Comparison of ENCODE assay signal across 9 cellular contexts in the genomic region with DNA sequence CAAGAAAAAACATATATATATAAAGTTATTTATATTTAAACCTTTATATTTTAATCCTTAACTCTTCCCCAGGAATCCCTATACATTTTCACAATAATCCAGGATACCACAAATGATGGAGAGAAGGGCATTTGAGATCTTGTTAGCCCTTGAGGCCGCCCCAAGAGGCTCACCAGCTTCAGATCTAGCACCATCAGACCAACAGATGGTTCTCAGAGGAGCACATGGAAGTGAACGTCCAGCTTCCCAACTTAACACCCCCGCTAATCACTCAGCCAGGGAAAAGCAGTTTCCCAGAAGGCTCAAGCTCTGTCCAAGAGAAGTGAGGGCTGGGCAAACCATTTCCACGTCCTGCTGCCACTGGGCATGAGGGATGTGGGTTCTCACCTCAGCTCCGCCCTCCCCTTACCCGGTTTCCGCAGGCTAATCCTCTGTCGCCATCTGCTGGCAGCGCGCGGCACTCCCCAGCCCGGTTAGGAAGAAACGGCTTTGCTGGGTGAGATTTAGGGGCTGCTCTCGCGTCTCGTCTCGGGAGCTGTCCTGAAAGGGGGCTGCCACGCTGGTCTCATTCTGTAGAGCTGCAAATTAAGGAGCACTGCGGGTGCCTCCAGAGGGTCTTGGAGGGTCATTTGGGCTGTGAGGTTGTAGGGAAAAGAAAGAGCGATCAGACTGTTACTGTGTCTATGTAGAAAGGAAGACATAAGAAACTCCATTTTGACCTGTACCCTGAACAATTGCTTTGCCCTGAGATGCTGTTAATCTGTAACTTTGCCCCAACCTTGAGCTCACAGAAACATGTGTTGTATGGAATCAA. TPM values are rescaled to one million over a fixed set of nuclear protein-coding genes. Genes with fewer than 3 reads are reported as not detected.
DNase-seq lines count a peak whose midpoint lies in the region; ATAC-seq and TF ChIP-seq lines count a peak whose summit lies in the region.
"Had no signal": no experiment of that assay in that cellular context is flagged by ENCODE, and none has a peak within 500 bp of the region (broad histone marks: within the 10 kb centered on the region; RNA-seq: fewer than 3 reads in every experiment).

No MANE protein-coding gene starts in this region.

- H3K36me3 Mint-ChIP-seq in HFFc6 (ENCODE audit: low read depth) (peaks cover 34% of the 10 kb centered on the region), T-cell (peaks cover 51% of the 10 kb centered on the region)
- H3K36me3 Mint-ChIP-seq in activated naive CD8-positive, alpha-beta T cell treated with anti-CD3 and anti-CD28 coated beads, Interleukin-2, amount 50 U/mL, for 24 hours (ENCODE audit: low read depth) = peaks cover 35% of the 10 kb centered on the region

- H3K27me3 Mint-ChIP-seq in HFFc6 (ENCODE audit: insufficient read depth) (no peaks in the 10 kb centered on the region), T-cell (no peaks in the 10 kb centered on the region)
- no peaks in the 10 kb centered on the region for H3K27me3 Mint-ChIP-seq in activated naive CD8-positive, alpha-beta T cell treated with anti-CD3 and anti-CD28 coated beads, Interleukin-2, amount 50 U/mL, for 24 hours

- no peak overlapping the region for H3K27ac ChIP-seq in right atrium auricular region

- peak; percentile 64 for DNase-seq in HFFc6
- peak; percentile 65 for DNase-seq in MV-4-11 (lab: John Stamatoyannopoulos, UW)
- DNase-seq in T-cell = peak; percentile 65 to 90 (median 85)
- peak; percentile 92 for DNase-seq in activated naive CD8-positive, alpha-beta T cell treated with anti-CD3 and anti-CD28 coated beads, Interleukin-2, amount 50 U/mL, for 24 hours
- DNase-seq in right atrium auricular region (ENCODE audit: low spot score) = peak; percentile 81
- peak; percentile 18 for DNase-seq in retinal pigment epithelial cell (ENCODE audit: low read depth)
- no peak for DNase-seq in NCI-H524 treated with DMSO at 0.1 percent for 48 hours (lab: John Stamatoyannopoulos, UW)

- H3K4me1 Mint-ChIP-seq in HFFc6 (ENCODE audit: low read depth) (peaks cover 11% of the 10 kb centered on the region), T-cell (peaks cover 9 to 12% (median 9%) of the 10 kb centered on the region in 3 donors)
- H3K4me1 Mint-ChIP-seq in activated naive CD8-positive, alpha-beta T cell treated with anti-CD3 and anti-CD28 coated beads, Interleukin-2, amount 50 U/mL, for 24 hours = peaks cover 8% of the 10 kb centered on the region

- POLR2A ChIA-PET in T-cell (lab: Charles Lee) = no interaction called here

- peaks cover 0 to 5% of the 10 kb centered on the region in 2 donors for H3K4me1 ChIP-seq in right atrium auricular region

- H3K4me3 Mint-ChIP-seq in HFFc6 (peak overlapping the region; percentile 54), T-cell (peak overlapping the region in 1 of 3 donors; percentile 41)
- no peak overlapping the region for H3K4me3 Mint-ChIP-seq in activated naive CD8-positive, alpha-beta T cell treated with anti-CD3 and anti-CD28 coated beads, Interleukin-2, amount 50 U/mL, for 24 hours

- no peaks in the 10 kb centered on the region for H3K9me3 ChIP-seq in right atrium auricular region

- CTCF ChIA-PET in T-cell (lab: Charles Lee) = interaction anchor here (0.6 to 1.9 kb wide), 39 partner anchors 9 to 1335 kb away, joined by 3 to 20 read pairs (median 4); partner anchors contain the start of genes DTX4 (in 1 of the 2) and FAM111B (in 1 of the 2)

- H3K4me3 ChIP-seq in right atrium auricular region (peak overlapping the region in 1 of 2 donors; percentile 23), retinal pigment epithelial cell (ENCODE audit: low read length) (no peak overlapping the region)

- TF ChIP-seq CTCF in GM12872 (IDR thresholded peaks at IDR 0.05; ENCODE audit: insufficient read depth, low read depth, low read length) = peak; percentile 99
- peak; percentile 96 for TF ChIP-seq CTCF in HFFc6 (IDR thresholded peaks at IDR 0.05)
- peak; percentile 91 to 98 for TF ChIP-seq CTCF in right atrium auricular region (IDR thresholded peaks at IDR 0.05)
- peak; percentile 100 for TF ChIP-seq CTCF in retinal pigment epithelial cell (conservative IDR thresholded peaks at IDR 0.05; ENCODE audit: low read depth, low read length)

- H3K27ac Mint-ChIP-seq in HFFc6 = peak overlapping the region; percentile 48; the same call in 1 of the 2 replicates
- H3K27ac Mint-ChIP-seq in T-cell = peak overlapping the region in 1 of 2 donors; percentile 75
- H3K27ac Mint-ChIP-seq in activated naive CD8-positive, alpha-beta T cell treated with anti-CD3 and anti-CD28 coated beads, Interleukin-2, amount 50 U/mL, for 24 hours = no peak overlapping the region

- H3K36me3 ChIP-seq in right atrium auricular region = peaks cover 5% of the 10 kb centered on the region

- peak; percentile 100 for ATAC-seq in T-cell (replicated peaks in 1 of 4)
- ATAC-seq in activated naive CD8-positive, alpha-beta T cell treated with anti-CD3 and anti-CD28 coated beads, Interleukin-2, amount 50 U/mL, for 24 hours = peak; percentile 97

- H3K27me3 ChIP-seq in right atrium auricular region = no peaks in the 10 kb centered on the region

- H3K9me3 Mint-ChIP-seq in HFFc6 (peaks cover 15% of the 10 kb centered on the region), T-cell (peaks cover 0 to 4% (median 0%) of the 10 kb centered on the region in 3 donors)
- peaks cover 13% of the 10 kb centered on the region for H3K9me3 Mint-ChIP-seq in activated naive CD8-positive, alpha-beta T cell treated with anti-CD3 and anti-CD28 coated beads, Interleukin-2, amount 50 U/mL, for 24 hours

RNA-seq across cellular contexts. Expression of gene FAM111A, which starts 6.8 kb away (rescaled TPM):
- total RNA-seq in HFFc6 (2021; fragmentation: NEBNext Ultra II Directional; extraction: Animal tissue kit (Norgen Biotek cat#: 25700)) = 10 to 100 TPM; 28.7 to 56.6 (median 46.7) TPM
- total RNA-seq in T-cell (10 to 100 TPM; 75.9 to 90.2 (median 78.9) TPM), right atrium auricular region (1 to 10 TPM; 4.5 to 9.5 TPM)

RNA-seq across cellular contexts. Expression of gene FAM111B, which starts 28.8 kb away (rescaled TPM):
- total RNA-seq in HFFc6 (2021; fragmentation: NEBNext Ultra II Directional; extraction: Animal tissue kit (Norgen Biotek cat#: 25700)) = 10 to 100 TPM in 5 of 6 experiments, 1 to 10 TPM in 1; 6.1 to 16.7 (median 13.5) TPM
- 1 to 10 TPM; 1.2 to 3.8 (median 1.3) TPM for total RNA-seq in T-cell
- under 1 TPM; 0.11 to 0.20 TPM for total RNA-seq in right atrium auricular region

RNA-seq across cellular contexts. Expression of gene DTX4, which starts 36.1 kb away (rescaled TPM):
- total RNA-seq in HFFc6 (2021; fragmentation: NEBNext Ultra II Directional; extraction: Animal tissue kit (Norgen Biotek cat#: 25700)) = 1 to 10 TPM; 3.2 to 4.6 (median 4.1) TPM
- total RNA-seq in T-cell (1 to 10 TPM in 4 of 5 donors, under 1 TPM in 1; 0.70 to 3.7 (median 2.1) TPM), right atrium auricular region (1 to 10 TPM; 1.0 to 2.1 TPM)

RNA-seq across cellular contexts. Expression of gene GLYATL1B, which starts 49.7 kb away (rescaled TPM):
- total RNA-seq in HFFc6 (2021; fragmentation: NEBNext Ultra II Directional; extraction: Animal tissue kit (Norgen Biotek cat#: 25700)) = not detected
- total RNA-seq in T-cell (not detected), right atrium auricular region (not detected)
- total RNA-seq: urinary bladder had no signal
